In the genomic region with DNA sequence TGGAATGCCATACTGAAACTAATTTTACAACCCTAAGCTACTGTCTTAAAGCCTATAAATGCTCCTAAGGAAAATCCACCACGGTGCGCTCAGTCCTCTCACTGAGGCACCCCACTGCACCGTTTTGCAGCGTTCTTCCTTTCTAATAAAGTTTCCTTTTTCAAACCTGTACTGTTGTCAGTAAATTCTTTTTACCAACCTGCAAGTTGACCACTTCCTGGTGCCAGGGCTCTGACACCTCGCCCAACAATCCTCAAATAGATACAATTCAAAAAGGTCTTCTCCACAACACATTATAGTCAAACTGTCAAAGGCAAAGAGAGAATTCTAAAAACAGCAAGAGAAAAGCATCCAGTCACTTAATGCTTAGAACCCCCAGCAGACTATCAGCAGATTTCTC, we compare ENCODE assay signal across 16 cellular contexts. TPM values are rescaled to one million over a fixed set of nuclear protein-coding genes. Genes with fewer than 3 reads are reported as not detected.
DNase-seq lines count a peak whose midpoint lies in the region; ATAC-seq and TF ChIP-seq lines count a peak whose summit lies in the region.
"Had no signal": no experiment of that assay in that cellular context is flagged by ENCODE, and none has a peak within 500 bp of the region (broad histone marks: within the 10 kb centered on the region; RNA-seq: fewer than 3 reads in every experiment).

No MANE protein-coding gene starts in this region.

- peak; percentile 17 for DNase-seq in activated effector memory CD4-positive, alpha-beta T cell treated with Interleukin-2 at 50 U/mL for 16 hours
- no peak for DNase-seq in activated effector memory CD4-positive, alpha-beta T cell treated with anti-CD3 and anti-CD28 coated beads, Interleukin-2, amount 50 U/mL, for 16 hours
- DNase-seq in Peyer's patch, result peak in 2 of 3 donors; percentile 26 to 67
- peak; percentile 50 for DNase-seq in activated naive CD8-positive, alpha-beta T cell treated with anti-CD3 and anti-CD28 coated beads, Interleukin-2, amount 10 ng/mL, durations not matched to agents 7 days and 5 days
- DNase-seq: activated CD8-positive, alpha-beta memory T cell treated with anti-CD3 and anti-CD28 coated beads, Interleukin-2, amount 50 U/mL, for 48 hours; Calu3; IMR-90; NCI-H1048; NCI-H82 had no signal

- ATAC-seq in activated naive CD8-positive, alpha-beta T cell treated with anti-CD3 and anti-CD28 coated beads, Interleukin-2, amount 10 ng/mL, durations not matched to agents 7 days and 5 days (ENCODE audit: low read depth), result peak; percentile 72
- peak; percentile 41 for ATAC-seq in stimulated activated memory B cell treated with anti-CD40 and anti-IgM and Interleukin-4, amounts not matched to agents 10 μg/mL and 1 μg/mL and 100 μg/mL, for 72 hours
- ATAC-seq in GM18511 (IDR thresholded peaks at IDR 0.05; ENCODE audit: unreplicated experiment) (no peak), GM18867 (IDR thresholded peaks at IDR 0.05; ENCODE audit: unreplicated experiment) (no peak), HG03108 (IDR thresholded peaks at IDR 0.05; ENCODE audit: unreplicated experiment) (no peak)
- ATAC-seq: sciatic nerve had no signal

- no peak for TF ChIP-seq POLR2A in Peyer's patch (IDR thresholded peaks at IDR 0.05)

- no peaks in the 10 kb centered on the region for H3K9me3 ChIP-seq in Peyer's patch
- H3K9me3 ChIP-seq: neutrophil had no signal

- POLR2A ChIA-PET in activated naive CD8-positive, alpha-beta T cell treated with anti-CD3 and anti-CD28 coated beads, Interleukin-2, amount 10 ng/mL, durations not matched to agents 7 days and 5 days (lab: Charles Lee), result no interaction called here

- peaks cover 0 to 9% (median 3%) of the 10 kb centered on the region in 4 donors for H3K4me1 ChIP-seq in Peyer's patch

- TF ChIP-seq CTCF in Peyer's patch (IDR thresholded peaks at IDR 0.05), result no peak

- peaks cover 0 to 3% (median 0%) of the 10 kb centered on the region in 3 donors for H3K36me3 ChIP-seq in Peyer's patch

- peak overlapping the region; percentile 93 for H3K27ac Mint-ChIP-seq in activated naive CD8-positive, alpha-beta T cell treated with anti-CD3 and anti-CD28 coated beads, Interleukin-2, amount 10 ng/mL, durations not matched to agents 7 days and 5 days
- H3K27ac Mint-ChIP-seq in stimulated activated memory B cell treated with anti-CD40 and anti-IgM and Interleukin-4, amounts not matched to agents 10 μg/mL and 1 μg/mL and 100 μg/mL, for 72 hours, result peak overlapping the region; percentile 75
- H3K27ac Mint-ChIP-seq: dendritic cell treated with granulocyte-macrophage colony-stimulating factor and Interleukin-4, amounts not matched to agents 40 ng/mL and 50 ng/mL, for 4 days had no signal

- H3K36me3 Mint-ChIP-seq in activated naive CD8-positive, alpha-beta T cell treated with anti-CD3 and anti-CD28 coated beads, Interleukin-2, amount 10 ng/mL, durations not matched to agents 7 days and 5 days, result peaks cover 75% of the 10 kb centered on the region
- H3K36me3 Mint-ChIP-seq in stimulated activated memory B cell treated with anti-CD40 and anti-IgM and Interleukin-4, amounts not matched to agents 10 μg/mL and 1 μg/mL and 100 μg/mL, for 72 hours, result peaks cover 82% of the 10 kb centered on the region

- H3K4me3 ChIP-seq in Peyer's patch, result no peak overlapping the region

- peaks cover 45% of the 10 kb centered on the region for H3K4me1 Mint-ChIP-seq in activated naive CD8-positive, alpha-beta T cell treated with anti-CD3 and anti-CD28 coated beads, Interleukin-2, amount 10 ng/mL, durations not matched to agents 7 days and 5 days
- peaks cover 72% of the 10 kb centered on the region for H3K4me1 Mint-ChIP-seq in stimulated activated memory B cell treated with anti-CD40 and anti-IgM and Interleukin-4, amounts not matched to agents 10 μg/mL and 1 μg/mL and 100 μg/mL, for 72 hours

- no peak overlapping the region for H3K27ac ChIP-seq in Peyer's patch
- H3K27ac ChIP-seq: neutrophil had no signal

- H3K9me3 Mint-ChIP-seq in activated naive CD8-positive, alpha-beta T cell treated with anti-CD3 and anti-CD28 coated beads, Interleukin-2, amount 10 ng/mL, durations not matched to agents 7 days and 5 days, result peaks cover 16% of the 10 kb centered on the region
- H3K9me3 Mint-ChIP-seq in stimulated activated memory B cell treated with anti-CD40 and anti-IgM and Interleukin-4, amounts not matched to agents 10 μg/mL and 1 μg/mL and 100 μg/mL, for 72 hours, result peaks cover 18% of the 10 kb centered on the region

- H3K27me3 ChIP-seq in Peyer's patch, result no peaks in the 10 kb centered on the region
- H3K27me3 ChIP-seq: neutrophil had no signal

- H3K27me3 Mint-ChIP-seq in activated naive CD8-positive, alpha-beta T cell treated with anti-CD3 and anti-CD28 coated beads, Interleukin-2, amount 10 ng/mL, durations not matched to agents 7 days and 5 days, result no peaks in the 10 kb centered on the region
- H3K27me3 Mint-ChIP-seq in stimulated activated memory B cell treated with anti-CD40 and anti-IgM and Interleukin-4, amounts not matched to agents 10 μg/mL and 1 μg/mL and 100 μg/mL, for 72 hours, result no peaks in the 10 kb centered on the region
- H3K27me3 Mint-ChIP-seq: dendritic cell treated with granulocyte-macrophage colony-stimulating factor and Interleukin-4, amounts not matched to agents 40 ng/mL and 50 ng/mL, for 4 days had no signal

- H3K4me3 Mint-ChIP-seq in activated naive CD8-positive, alpha-beta T cell treated with anti-CD3 and anti-CD28 coated beads, Interleukin-2, amount 10 ng/mL, durations not matched to agents 7 days and 5 days, result peak overlapping the region; percentile 77
- H3K4me3 Mint-ChIP-seq in stimulated activated memory B cell treated with anti-CD40 and anti-IgM and Interleukin-4, amounts not matched to agents 10 μg/mL and 1 μg/mL and 100 μg/mL, for 72 hours, result peak overlapping the region; percentile 42
- H3K4me3 Mint-ChIP-seq: dendritic cell treated with granulocyte-macrophage colony-stimulating factor and Interleukin-4, amounts not matched to agents 40 ng/mL and 50 ng/mL, for 4 days had no signal

RNA-seq across cellular contexts. Expression of a gene that starts 42.8 kb away (rescaled TPM):
- 10 to 100 TPM; 20.1 to 31.5 (median 26.8) TPM for total RNA-seq in Peyer's patch
- total RNA-seq in activated naive CD8-positive, alpha-beta T cell treated with anti-CD3 and anti-CD28 coated beads, Interleukin-2, amount 10 ng/mL, durations not matched to agents 7 days and 5 days, result 10 to 100 TPM; 48.5 to 55.6 TPM

Comparison
In these comparisons a context has a peak if more than half of its experiments do, and no peak if none do; other contexts are left out.
1. ATAC-seq: peak in activated naive CD8-positive, alpha-beta T cell treated with anti-CD3 and anti-CD28 coated beads, Interleukin-2, amount 10 ng/mL, durations not matched to agents 7 days and 5 days (single experiment) and stimulated activated memory B cell treated with anti-CD40 and anti-IgM and Interleukin-4, amounts not matched to agents 10 μg/mL and 1 μg/mL and 100 μg/mL, for 72 hours (single experiment); none in GM18511 (single experiment), GM18867 (single experiment) and HG03108 (single experiment).